ENCODE assay signal across 22 cellular contexts in the genomic region with DNA sequence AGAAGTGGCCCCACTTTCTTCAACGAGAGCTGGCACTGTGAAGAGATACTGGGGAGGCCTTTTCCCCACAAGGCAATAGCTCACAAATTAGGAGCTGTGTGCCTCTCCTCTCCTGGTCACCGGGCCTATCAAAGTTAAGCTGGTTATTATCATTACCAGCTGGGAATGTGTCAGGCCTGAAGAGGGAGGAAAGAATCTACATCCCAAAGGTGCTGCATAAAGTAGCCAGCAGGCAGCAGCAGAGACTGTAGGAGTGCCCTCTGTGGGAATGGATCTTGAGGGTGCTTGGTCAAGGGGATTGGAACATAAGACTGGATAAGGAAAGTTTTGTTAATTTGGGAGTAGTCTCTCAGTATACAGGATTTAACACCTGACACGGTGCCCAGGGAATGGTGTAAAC. TPM values are rescaled to one million over a fixed set of nuclear protein-coding genes. Genes with fewer than 3 reads are reported as not detected.
DNase-seq lines count a peak whose midpoint lies in the region; ATAC-seq, FAIRE-seq and TF ChIP-seq lines count a peak whose summit lies in the region.
"Had no signal": no experiment of that assay in that cellular context is flagged by ENCODE, and none has a peak within 500 bp of the region (broad histone marks: within the 10 kb centered on the region; RNA-seq: fewer than 3 reads in every experiment).

No MANE protein-coding gene starts in this region.

- no peaks in the 10 kb centered on the region for H3K9me3 Mint-ChIP-seq in Caco-2 (ENCODE audit: unreplicated experiment)
- H3K9me3 Mint-ChIP-seq: T-cell had no signal

- no peaks in the 10 kb centered on the region for H3K27me3 Mint-ChIP-seq in Caco-2 (ENCODE audit: insufficient read depth, unreplicated experiment)
- H3K27me3 Mint-ChIP-seq: activated B cell treated with CpG ODN at 0.5 μM for 24 hours, T-cell had no signal

- TF ChIP-seq CTCF in BE2C (IDR thresholded peaks at IDR 0.05; ENCODE audit: low read depth, low read length) (0 out of 2 replicates have a peak, but pooled peaks have one; percentile 2), cardiac fibroblast (IDR thresholded peaks at IDR 0.05; ENCODE audit: low read depth, low read length) (peak; percentile 19), keratinocyte (optimal IDR thresholded peaks at IDR 0.05 in 1 of 3, IDR thresholded peaks at IDR 0.05 in 1 of 3, conservative IDR thresholded peaks at IDR 0.05 in 1 of 3; ENCODE audit: extremely low read depth in 1 of 3, insufficient read depth in 2 of 3, low read length in 3 of 3) (peak; percentile 30 to 53 (median 34)), Caco-2 (IDR thresholded peaks at IDR 0.05; ENCODE audit: insufficient read depth in 1 of 2, low read depth in 1 of 2, low read length in 1 of 2, severe bottlenecking in 1 of 2, unreplicated experiment in 1 of 2) (no peak)

- dilution Hi-C loops in keratinocyte (cut with MboI; ENCODE audit: extremely low pct_ligation_motif_present, low sequenced_read_pairs), result no loop called here

- H3K4me1 ChIP-seq in BE2C, result no peaks in the 10 kb centered on the region
- H3K4me1 ChIP-seq in keratinocyte (ENCODE audit: control insufficient read depth, extremely low read depth, insufficient read depth, low read length), result peaks cover 7% of the 10 kb centered on the region
- no peaks in the 10 kb centered on the region for H3K4me1 ChIP-seq in Caco-2
- H3K4me1 ChIP-seq: heart right ventricle had no signal

- no peak overlapping the region for H3K4me3 Mint-ChIP-seq in Caco-2 (ENCODE audit: unreplicated experiment)
- H3K4me3 Mint-ChIP-seq: activated B cell treated with CpG ODN at 0.5 μM for 24 hours, CD14-positive monocyte, T-cell had no signal

- no peaks in the 10 kb centered on the region for H3K9me3 ChIP-seq in BE2C
- no peaks in the 10 kb centered on the region for H3K9me3 ChIP-seq in keratinocyte (ENCODE audit: control insufficient read depth, low read depth, low read length)
- no peaks in the 10 kb centered on the region for H3K9me3 ChIP-seq in Caco-2
- H3K9me3 ChIP-seq: thoracic aorta had no signal

- H4K20me1 ChIP-seq in keratinocyte (ENCODE audit: control insufficient read depth, extremely low read depth, insufficient read depth, low read length), result no peaks in the 10 kb centered on the region

- no peaks in the 10 kb centered on the region for H3K36me3 Mint-ChIP-seq in Caco-2 (ENCODE audit: insufficient read depth, unreplicated experiment)
- H3K36me3 Mint-ChIP-seq: CD14-positive monocyte, T-cell had no signal

- H3K27me3 ChIP-seq in BE2C (no peaks in the 10 kb centered on the region), keratinocyte (ENCODE audit: control insufficient read depth, extremely low read depth, insufficient read depth, low read length) (no peaks in the 10 kb centered on the region), Caco-2 (replicated peaks; ENCODE audit: control insufficient read depth, insufficient read depth, low read length) (no peaks in the 10 kb centered on the region)
- H3K27me3 ChIP-seq: heart right ventricle had no signal

- H3K27ac ChIP-seq in keratinocyte (ENCODE audit: control insufficient read depth, insufficient read depth, low read length), result no peak overlapping the region
- H3K27ac ChIP-seq: heart right ventricle, RWPE1, thoracic aorta had no signal

- peak; percentile 43 for FAIRE-seq in keratinocyte (lab: Jason Lieb, UNC)
- FAIRE-seq: colon had no signal

- no peak overlapping the region for H3K27ac Mint-ChIP-seq in Caco-2 (ENCODE audit: unreplicated experiment)
- H3K27ac Mint-ChIP-seq: activated B cell treated with CpG ODN at 0.5 μM for 24 hours, CD14-positive monocyte, T-cell had no signal

- H3K36me3 ChIP-seq in BE2C (no peaks in the 10 kb centered on the region), keratinocyte (ENCODE audit: control insufficient read depth in 2 of 2, extremely low read depth in 1 of 2, insufficient read depth in 2 of 2, low read length in 2 of 2) (no peaks in the 10 kb centered on the region), Caco-2 (ENCODE audit: control insufficient read depth, insufficient read depth, low read length) (no peaks in the 10 kb centered on the region)
- H3K36me3 ChIP-seq: heart right ventricle, thoracic aorta had no signal

- no peak overlapping the region for H3K4me3 ChIP-seq in BE2C (ENCODE audit: low read depth, low read length)
- no peak overlapping the region for H3K4me3 ChIP-seq in cardiac fibroblast (replicated peaks in 1 of 2; ENCODE audit: low read depth in 2 of 2, low read length in 2 of 2)
- no peak overlapping the region for H3K4me3 ChIP-seq in keratinocyte (ENCODE audit: control insufficient read depth in 2 of 3, extremely low read depth in 1 of 3, insufficient read depth in 2 of 3, low read depth in 1 of 3, low read length in 3 of 3)
- H3K4me3 ChIP-seq in Caco-2 (ENCODE audit: low read depth, low read length), result no peak overlapping the region
- H3K4me3 ChIP-seq: heart right ventricle, thoracic aorta had no signal

- CTCF ChIA-PET in Caco-2 (lab: Charles Lee), result interaction anchor here (1.0 kb wide), 1 partner anchor 18 kb away, joined by 3 read pairs; no protein-coding TSS in a partner anchor

- H3K4me2 ChIP-seq in keratinocyte (ENCODE audit: control insufficient read depth, extremely low read depth, insufficient read depth, low read depth, low read length), result no peak overlapping the region

- no peak overlapping the region for H2AFZ ChIP-seq in keratinocyte (ENCODE audit: control insufficient read depth, low read length)

- intact Hi-C loops in Caco-2 (cut with micrococcal nuclease; ENCODE audit: unreplicated experiment), result no loop called here

- H3K79me2 ChIP-seq in keratinocyte (ENCODE audit: control insufficient read depth, insufficient read depth, low read length), result no peaks in the 10 kb centered on the region

- ATAC-seq in GM21737 (IDR thresholded peaks at IDR 0.05; ENCODE audit: unreplicated experiment), result no peak
- ATAC-seq: heart right ventricle, T-cell had no signal

- H3K9ac ChIP-seq in keratinocyte (ENCODE audit: control insufficient read depth, extremely low read depth, insufficient read depth, low read length), result no peak overlapping the region

- POLR2A ChIA-PET in Caco-2 (lab: Charles Lee), result no interaction called here

- BruUV-seq in Caco-2 (replicated peaks; lab: Mats Ljungman, UMichigan), result no TSS peak

- H3K9me1 ChIP-seq in keratinocyte (ENCODE audit: control insufficient read depth, extremely low read depth, insufficient read depth, low read length), result no peaks in the 10 kb centered on the region

- no peaks in the 10 kb centered on the region for H3K4me1 Mint-ChIP-seq in Caco-2 (ENCODE audit: low read depth, unreplicated experiment)
- H3K4me1 Mint-ChIP-seq: activated B cell treated with CpG ODN at 0.5 μM for 24 hours had no signal

- DNase-seq in BE2C (no peak), HT1080 (ENCODE audit: low read depth) (peak; percentile 11), cardiac fibroblast (ENCODE audit: low read depth in 2 of 2) (no peak), keratinocyte (ENCODE audit: low read depth, low spot score) (no peak), Caco-2 (no peak)
- DNase-seq in activated CD4-positive, alpha-beta T cell treated with anti-CD3 and anti-CD28 coated beads, Interleukin-2, amount 50 U/mL, for 1 hour, result no peak
- DNase-seq: activated B cell treated with CpG ODN at 0.5 μM for 24 hours; activated effector memory CD4-positive, alpha-beta T cell treated with anti-CD3 and anti-CD28 coated beads, Interleukin-2, amount 50 U/mL, for 16 hours; aorta; heart right ventricle; KG1; NCI-H1092 treated with DMSO at 0.1 percent for 48 hours; NCI-H2171 treated with DMSO at 0.1 percent for 48 hours; NCI-H774; stimulated activated CD4-positive, alpha-beta T cell treated with anti-CD3 and anti-CD28 coated beads, Interleukin-2, amount 100 ng/mL, for 48 hours; T-cell had no signal

RNA-seq across cellular contexts. Expression of a gene that starts 9.1 kb away (rescaled TPM):
- polyA plus RNA-seq in BE2C (2012; ENCODE audit: insufficient read depth, insufficient read length, low read depth), result not detected
- not detected in 2 replicates for total RNA-seq in HT1080 (2014; rRNA removed; shearing (Covaris generic))
- polyA plus RNA-seq in HT1080 (2015; cell fraction: cytosol; rRNA removed), result 0.02 and 0.62 TPM in 2 replicates
- polyA plus RNA-seq in HT1080 (2015; cell fraction: nucleus; rRNA removed), result 0.10 and 0.30 TPM in 2 replicates
- polyA plus RNA-seq in keratinocyte, result 0.26 to 0.73 TPM (median 0.28 TPM) in 3 replicates
- polyA plus RNA-seq in keratinocyte (2011; ENCODE audit: low read depth), result not detected
- 0.12 and 0.45 TPM in 2 replicates for polyA plus RNA-seq in keratinocyte (2011; cell fraction: cytosol; rRNA removed)
- 0.85 and 0.89 TPM in 2 replicates for polyA plus RNA-seq in keratinocyte (2011; cell fraction: nucleus; rRNA removed)
- 0.23 and 0.32 TPM in 2 replicates for polyA plus RNA-seq in keratinocyte (2012; ENCODE audit: low replicate concordance)
- 0.06 to 0.73 TPM in 2 of 3 replicates, not detected in the other for polyA minus RNA-seq in keratinocyte
- polyA minus RNA-seq in keratinocyte (2011; cell fraction: cytosol; rRNA and poly(A)+ RNA removed), result not detected
- polyA minus RNA-seq in keratinocyte (2011; cell fraction: nucleus; rRNA and poly(A)+ RNA removed), result 1.1 and 1.5 TPM in 2 replicates
- not detected in 2 replicates for total RNA-seq in Caco-2 (2022)
- total RNA-seq: activated B cell treated with CpG ODN at 0.5 μM for 24 hours, aorta, heart right ventricle, omental fat pad, T-cell, thoracic aorta had no signal
- polyA plus RNA-seq: CD14-positive monocyte had no signal

Comparison
In these comparisons a context has a peak if more than half of its experiments do, and no peak if none do; other contexts are left out.
1. CTCF ChIP-seq: peak in BE2C (single experiment), cardiac fibroblast (single experiment) and keratinocyte (3 of 3); none in Caco-2 (0 of 2).